1 cellular context compared by ENCODE assay signal in the genomic region with DNA sequence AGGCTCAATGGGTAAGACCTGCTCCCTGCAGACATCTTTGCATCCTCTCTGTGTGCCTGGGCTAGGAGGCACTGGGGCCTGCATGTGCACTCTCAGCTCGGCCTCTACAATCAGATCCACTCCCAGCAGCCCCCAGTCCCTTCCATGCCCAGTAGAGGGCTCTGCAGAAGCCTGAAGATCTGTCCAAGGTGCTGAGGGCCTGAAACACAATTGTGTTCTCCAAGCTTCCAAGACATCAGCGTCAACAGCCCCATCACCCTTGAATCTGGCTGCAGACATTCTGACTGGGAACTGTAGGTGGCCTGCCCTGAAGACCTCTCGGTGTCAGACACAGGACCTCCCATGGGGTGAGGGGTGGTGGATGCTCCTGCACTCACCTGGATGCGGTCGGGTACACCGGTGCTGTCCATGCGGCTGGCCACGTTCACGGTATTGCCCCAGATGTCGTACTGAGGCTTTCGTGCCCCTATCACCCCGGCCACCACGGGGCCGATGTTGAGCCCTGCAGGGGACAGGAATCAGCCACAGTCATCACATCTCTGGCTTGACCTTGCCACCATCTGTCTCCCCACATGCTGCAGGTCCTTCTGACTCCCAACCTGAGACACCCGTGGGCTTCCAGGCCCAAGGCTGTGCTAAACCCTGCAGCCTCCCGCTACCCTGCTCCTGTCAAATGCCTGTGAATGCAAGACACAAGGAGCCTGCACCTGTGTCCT.
TF ChIP-seq lines count a peak whose summit lies in the region.

No MANE protein-coding gene starts in this region.

TF ChIP-seq in HepG2, 621 proteins besides CTCF, POLR2A, EP300 and RAD21 (continued from another document and continues in another):
- TF ChIP-seq, protein P1, sequence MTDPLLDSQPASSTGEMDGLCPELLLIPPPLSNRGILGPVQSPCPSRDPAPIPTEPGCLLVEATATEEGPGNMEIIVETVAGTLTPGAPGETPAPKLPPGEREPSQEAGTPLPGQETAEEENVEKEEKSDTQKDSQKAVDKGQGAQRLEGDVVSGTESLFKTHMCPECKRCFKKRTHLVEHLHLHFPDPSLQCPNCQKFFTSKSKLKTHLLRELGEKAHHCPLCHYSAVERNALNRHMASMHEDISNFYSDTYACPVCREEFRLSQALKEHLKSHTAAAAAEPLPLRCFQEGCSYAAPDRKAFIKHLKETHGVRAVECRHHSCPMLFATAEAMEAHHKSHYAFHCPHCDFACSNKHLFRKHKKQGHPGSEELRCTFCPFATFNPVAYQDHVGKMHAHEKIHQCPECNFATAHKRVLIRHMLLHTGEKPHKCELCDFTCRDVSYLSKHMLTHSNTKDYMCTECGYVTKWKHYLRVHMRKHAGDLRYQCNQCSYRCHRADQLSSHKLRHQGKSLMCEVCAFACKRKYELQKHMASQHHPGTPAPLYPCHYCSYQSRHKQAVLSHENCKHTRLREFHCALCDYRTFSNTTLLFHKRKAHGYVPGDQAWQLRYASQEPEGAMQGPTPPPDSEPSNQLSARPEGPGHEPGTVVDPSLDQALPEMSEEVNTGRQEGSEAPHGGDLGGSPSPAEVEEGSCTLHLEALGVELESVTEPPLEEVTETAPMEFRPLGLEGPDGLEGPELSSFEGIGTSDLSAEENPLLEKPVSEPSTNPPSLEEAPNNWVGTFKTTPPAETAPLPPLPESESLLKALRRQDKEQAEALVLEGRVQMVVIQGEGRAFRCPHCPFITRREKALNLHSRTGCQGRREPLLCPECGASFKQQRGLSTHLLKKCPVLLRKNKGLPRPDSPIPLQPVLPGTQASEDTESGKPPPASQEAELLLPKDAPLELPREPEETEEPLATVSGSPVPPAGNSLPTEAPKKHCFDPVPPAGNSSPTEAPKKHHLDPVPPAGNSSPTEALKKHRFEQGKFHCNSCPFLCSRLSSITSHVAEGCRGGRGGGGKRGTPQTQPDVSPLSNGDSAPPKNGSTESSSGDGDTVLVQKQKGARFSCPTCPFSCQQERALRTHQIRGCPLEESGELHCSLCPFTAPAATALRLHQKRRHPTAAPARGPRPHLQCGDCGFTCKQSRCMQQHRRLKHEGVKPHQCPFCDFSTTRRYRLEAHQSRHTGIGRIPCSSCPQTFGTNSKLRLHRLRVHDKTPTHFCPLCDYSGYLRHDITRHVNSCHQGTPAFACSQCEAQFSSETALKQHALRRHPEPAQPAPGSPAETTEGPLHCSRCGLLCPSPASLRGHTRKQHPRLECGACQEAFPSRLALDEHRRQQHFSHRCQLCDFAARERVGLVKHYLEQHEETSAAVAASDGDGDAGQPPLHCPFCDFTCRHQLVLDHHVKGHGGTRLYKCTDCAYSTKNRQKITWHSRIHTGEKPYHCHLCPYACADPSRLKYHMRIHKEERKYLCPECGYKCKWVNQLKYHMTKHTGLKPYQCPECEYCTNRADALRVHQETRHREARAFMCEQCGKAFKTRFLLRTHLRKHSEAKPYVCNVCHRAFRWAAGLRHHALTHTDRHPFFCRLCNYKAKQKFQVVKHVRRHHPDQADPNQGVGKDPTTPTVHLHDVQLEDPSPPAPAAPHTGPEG (CRISPR knock-in tag; IDR thresholded peaks at IDR 0.05): peak; percentile 77
- TF ChIP-seq RFXAP (CRISPR knock-in tag; IDR thresholded peaks at IDR 0.05; ENCODE audit: borderline replicate concordance): peak; percentile 53; the same call in 1 of the 2 replicates
- TF ChIP-seq SMYD3 (CRISPR knock-in tag; IDR thresholded peaks at IDR 0.05): no peak
- TF ChIP-seq MTF2 (CRISPR knock-in tag; IDR thresholded peaks at IDR 0.05; ENCODE audit: borderline replicate concordance): no peak
- no peak for TF ChIP-seq PAF1 (CRISPR knock-in tag; IDR thresholded peaks at IDR 0.05)
- no peak for TF ChIP-seq CEBPG (CRISPR knock-in tag; IDR thresholded peaks at IDR 0.05)
- TF ChIP-seq BCL6 (CRISPR knock-in tag; IDR thresholded peaks at IDR 0.05): peak; percentile 48; the same call in 1 of the 2 replicates
- TF ChIP-seq ZNF564 (CRISPR knock-in tag; IDR thresholded peaks at IDR 0.05): no peak
- peak; percentile 94 for TF ChIP-seq SATB2 (CRISPR knock-in tag; IDR thresholded peaks at IDR 0.05)
- TF ChIP-seq RORA (CRISPR knock-in tag; IDR thresholded peaks at IDR 0.05): no peak
- TF ChIP-seq ZNF850 (CRISPR knock-in tag; conservative IDR thresholded peaks at IDR 0.05): no peak
- TF ChIP-seq, protein P2, sequence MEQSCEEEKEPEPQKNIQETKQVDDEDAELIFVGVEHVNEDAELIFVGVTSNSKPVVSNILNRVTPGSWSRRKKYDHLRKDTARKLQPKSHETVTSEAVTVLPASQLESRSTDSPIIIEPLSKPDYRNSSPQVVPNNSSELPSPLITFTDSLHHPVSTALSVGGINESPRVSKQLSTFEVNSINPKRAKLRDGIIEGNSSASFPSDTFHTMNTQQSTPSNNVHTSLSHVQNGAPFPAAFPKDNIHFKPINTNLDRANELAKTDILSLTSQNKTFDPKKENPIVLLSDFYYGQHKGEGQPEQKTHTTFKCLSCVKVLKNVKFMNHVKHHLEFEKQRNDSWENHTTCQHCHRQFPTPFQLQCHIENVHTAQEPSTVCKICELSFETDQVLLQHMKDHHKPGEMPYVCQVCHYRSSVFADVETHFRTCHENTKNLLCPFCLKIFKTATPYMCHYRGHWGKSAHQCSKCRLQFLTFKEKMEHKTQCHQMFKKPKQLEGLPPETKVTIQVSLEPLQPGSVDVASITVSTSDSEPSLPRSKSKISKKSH (CRISPR knock-in tag; IDR thresholded peaks at IDR 0.05; ENCODE audit: borderline replicate concordance): no peak
- peak; percentile 92 for TF ChIP-seq SALL1 (CRISPR knock-in tag; IDR thresholded peaks at IDR 0.05)
- TF ChIP-seq, protein P3, sequence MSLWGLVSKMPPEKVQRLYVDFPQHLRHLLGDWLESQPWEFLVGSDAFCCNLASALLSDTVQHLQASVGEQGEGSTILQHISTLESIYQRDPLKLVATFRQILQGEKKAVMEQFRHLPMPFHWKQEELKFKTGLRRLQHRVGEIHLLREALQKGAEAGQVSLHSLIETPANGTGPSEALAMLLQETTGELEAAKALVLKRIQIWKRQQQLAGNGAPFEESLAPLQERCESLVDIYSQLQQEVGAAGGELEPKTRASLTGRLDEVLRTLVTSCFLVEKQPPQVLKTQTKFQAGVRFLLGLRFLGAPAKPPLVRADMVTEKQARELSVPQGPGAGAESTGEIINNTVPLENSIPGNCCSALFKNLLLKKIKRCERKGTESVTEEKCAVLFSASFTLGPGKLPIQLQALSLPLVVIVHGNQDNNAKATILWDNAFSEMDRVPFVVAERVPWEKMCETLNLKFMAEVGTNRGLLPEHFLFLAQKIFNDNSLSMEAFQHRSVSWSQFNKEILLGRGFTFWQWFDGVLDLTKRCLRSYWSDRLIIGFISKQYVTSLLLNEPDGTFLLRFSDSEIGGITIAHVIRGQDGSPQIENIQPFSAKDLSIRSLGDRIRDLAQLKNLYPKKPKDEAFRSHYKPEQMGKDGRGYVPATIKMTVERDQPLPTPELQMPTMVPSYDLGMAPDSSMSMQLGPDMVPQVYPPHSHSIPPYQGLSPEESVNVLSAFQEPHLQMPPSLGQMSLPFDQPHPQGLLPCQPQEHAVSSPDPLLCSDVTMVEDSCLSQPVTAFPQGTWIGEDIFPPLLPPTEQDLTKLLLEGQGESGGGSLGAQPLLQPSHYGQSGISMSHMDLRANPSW (CRISPR knock-in tag; IDR thresholded peaks at IDR 0.05; ENCODE audit: borderline replicate concordance): no peak
- TF ChIP-seq, protein P4, sequence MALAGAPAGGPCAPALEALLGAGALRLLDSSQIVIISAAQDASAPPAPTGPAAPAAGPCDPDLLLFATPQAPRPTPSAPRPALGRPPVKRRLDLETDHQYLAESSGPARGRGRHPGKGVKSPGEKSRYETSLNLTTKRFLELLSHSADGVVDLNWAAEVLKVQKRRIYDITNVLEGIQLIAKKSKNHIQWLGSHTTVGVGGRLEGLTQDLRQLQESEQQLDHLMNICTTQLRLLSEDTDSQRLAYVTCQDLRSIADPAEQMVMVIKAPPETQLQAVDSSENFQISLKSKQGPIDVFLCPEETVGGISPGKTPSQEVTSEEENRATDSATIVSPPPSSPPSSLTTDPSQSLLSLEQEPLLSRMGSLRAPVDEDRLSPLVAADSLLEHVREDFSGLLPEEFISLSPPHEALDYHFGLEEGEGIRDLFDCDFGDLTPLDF (CRISPR knock-in tag; IDR thresholded peaks at IDR 0.05): 0 out of 2 replicates have a peak, but pooled peaks have one; percentile 45
- TF ChIP-seq, protein P5, sequence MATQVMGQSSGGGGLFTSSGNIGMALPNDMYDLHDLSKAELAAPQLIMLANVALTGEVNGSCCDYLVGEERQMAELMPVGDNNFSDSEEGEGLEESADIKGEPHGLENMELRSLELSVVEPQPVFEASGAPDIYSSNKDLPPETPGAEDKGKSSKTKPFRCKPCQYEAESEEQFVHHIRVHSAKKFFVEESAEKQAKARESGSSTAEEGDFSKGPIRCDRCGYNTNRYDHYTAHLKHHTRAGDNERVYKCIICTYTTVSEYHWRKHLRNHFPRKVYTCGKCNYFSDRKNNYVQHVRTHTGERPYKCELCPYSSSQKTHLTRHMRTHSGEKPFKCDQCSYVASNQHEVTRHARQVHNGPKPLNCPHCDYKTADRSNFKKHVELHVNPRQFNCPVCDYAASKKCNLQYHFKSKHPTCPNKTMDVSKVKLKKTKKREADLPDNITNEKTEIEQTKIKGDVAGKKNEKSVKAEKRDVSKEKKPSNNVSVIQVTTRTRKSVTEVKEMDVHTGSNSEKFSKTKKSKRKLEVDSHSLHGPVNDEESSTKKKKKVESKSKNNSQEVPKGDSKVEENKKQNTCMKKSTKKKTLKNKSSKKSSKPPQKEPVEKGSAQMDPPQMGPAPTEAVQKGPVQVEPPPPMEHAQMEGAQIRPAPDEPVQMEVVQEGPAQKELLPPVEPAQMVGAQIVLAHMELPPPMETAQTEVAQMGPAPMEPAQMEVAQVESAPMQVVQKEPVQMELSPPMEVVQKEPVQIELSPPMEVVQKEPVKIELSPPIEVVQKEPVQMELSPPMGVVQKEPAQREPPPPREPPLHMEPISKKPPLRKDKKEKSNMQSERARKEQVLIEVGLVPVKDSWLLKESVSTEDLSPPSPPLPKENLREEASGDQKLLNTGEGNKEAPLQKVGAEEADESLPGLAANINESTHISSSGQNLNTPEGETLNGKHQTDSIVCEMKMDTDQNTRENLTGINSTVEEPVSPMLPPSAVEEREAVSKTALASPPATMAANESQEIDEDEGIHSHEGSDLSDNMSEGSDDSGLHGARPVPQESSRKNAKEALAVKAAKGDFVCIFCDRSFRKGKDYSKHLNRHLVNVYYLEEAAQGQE (IDR thresholded peaks at IDR 0.05; ENCODE audit: borderline replicate concordance in 1 of 2, low read depth in 1 of 2, low read length in 2 of 2): peak in 1 of 2 experiments; percentile 99
- TF ChIP-seq POGZ (CRISPR knock-in tag; IDR thresholded peaks at IDR 0.05): no peak
- no peak for TF ChIP-seq ZNF282 (IDR thresholded peaks at IDR 0.05; ENCODE audit: partially characterized antibody)
- TF ChIP-seq, protein P6, sequence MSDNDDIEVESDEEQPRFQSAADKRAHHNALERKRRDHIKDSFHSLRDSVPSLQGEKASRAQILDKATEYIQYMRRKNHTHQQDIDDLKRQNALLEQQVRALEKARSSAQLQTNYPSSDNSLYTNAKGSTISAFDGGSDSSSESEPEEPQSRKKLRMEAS (IDR thresholded peaks at IDR 0.05): no peak
- TF ChIP-seq, protein P7, sequence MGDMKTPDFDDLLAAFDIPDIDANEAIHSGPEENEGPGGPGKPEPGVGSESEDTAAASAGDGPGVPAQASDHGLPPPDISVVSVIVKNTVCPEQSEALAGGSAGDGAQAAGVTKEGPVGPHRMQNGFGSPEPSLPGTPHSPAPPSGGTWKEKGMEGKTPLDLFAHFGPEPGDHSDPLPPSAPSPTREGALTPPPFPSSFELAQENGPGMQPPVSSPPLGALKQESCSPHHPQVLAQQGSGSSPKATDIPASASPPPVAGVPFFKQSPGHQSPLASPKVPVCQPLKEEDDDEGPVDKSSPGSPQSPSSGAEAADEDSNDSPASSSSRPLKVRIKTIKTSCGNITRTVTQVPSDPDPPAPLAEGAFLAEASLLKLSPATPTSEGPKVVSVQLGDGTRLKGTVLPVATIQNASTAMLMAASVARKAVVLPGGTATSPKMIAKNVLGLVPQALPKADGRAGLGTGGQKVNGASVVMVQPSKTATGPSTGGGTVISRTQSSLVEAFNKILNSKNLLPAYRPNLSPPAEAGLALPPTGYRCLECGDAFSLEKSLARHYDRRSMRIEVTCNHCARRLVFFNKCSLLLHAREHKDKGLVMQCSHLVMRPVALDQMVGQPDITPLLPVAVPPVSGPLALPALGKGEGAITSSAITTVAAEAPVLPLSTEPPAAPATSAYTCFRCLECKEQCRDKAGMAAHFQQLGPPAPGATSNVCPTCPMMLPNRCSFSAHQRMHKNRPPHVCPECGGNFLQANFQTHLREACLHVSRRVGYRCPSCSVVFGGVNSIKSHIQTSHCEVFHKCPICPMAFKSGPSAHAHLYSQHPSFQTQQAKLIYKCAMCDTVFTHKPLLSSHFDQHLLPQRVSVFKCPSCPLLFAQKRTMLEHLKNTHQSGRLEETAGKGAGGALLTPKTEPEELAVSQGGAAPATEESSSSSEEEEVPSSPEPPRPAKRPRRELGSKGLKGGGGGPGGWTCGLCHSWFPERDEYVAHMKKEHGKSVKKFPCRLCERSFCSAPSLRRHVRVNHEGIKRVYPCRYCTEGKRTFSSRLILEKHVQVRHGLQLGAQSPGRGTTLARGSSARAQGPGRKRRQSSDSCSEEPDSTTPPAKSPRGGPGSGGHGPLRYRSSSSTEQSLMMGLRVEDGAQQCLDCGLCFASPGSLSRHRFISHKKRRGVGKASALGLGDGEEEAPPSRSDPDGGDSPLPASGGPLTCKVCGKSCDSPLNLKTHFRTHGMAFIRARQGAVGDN (CRISPR knock-in tag; IDR thresholded peaks at IDR 0.05): peak; percentile 34
- TF ChIP-seq, protein P8, sequence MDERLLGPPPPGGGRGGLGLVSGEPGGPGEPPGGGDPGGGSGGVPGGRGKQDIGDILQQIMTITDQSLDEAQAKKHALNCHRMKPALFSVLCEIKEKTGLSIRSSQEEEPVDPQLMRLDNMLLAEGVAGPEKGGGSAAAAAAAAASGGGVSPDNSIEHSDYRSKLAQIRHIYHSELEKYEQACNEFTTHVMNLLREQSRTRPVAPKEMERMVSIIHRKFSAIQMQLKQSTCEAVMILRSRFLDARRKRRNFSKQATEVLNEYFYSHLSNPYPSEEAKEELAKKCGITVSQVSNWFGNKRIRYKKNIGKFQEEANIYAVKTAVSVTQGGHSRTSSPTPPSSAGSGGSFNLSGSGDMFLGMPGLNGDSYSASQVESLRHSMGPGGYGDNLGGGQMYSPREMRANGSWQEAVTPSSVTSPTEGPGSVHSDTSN (CRISPR knock-in tag; IDR thresholded peaks at IDR 0.05): no peak
- no peak for TF ChIP-seq CAMTA2 (CRISPR knock-in tag; IDR thresholded peaks at IDR 0.05; ENCODE audit: borderline replicate concordance)
- peak; percentile 94 for TF ChIP-seq ZNF766 (CRISPR knock-in tag; IDR thresholded peaks at IDR 0.05; ENCODE audit: borderline replicate concordance)
- no peak for TF ChIP-seq ZNF251 (CRISPR knock-in tag; IDR thresholded peaks at IDR 0.05)
- no peak for TF ChIP-seq SOX6 (IDR thresholded peaks at IDR 0.05)
- TF ChIP-seq SOX6 (CRISPR knock-in tag; IDR thresholded peaks at IDR 0.05): no peak
- TF ChIP-seq ZNF546 (CRISPR knock-in tag; conservative IDR thresholded peaks at IDR 0.05): no peak
